In genomic region chr4:78057600-78058560, GRCh38 we compare ENCODE assay signal across 8 cellular contexts. TPM values are rescaled to one million over a fixed set of nuclear protein-coding genes. Genes with fewer than 3 reads are reported as not detected.
DNase-seq lines count a peak whose midpoint lies in the region; ATAC-seq, FAIRE-seq and TF ChIP-seq lines count a peak whose summit lies in the region.

No MANE protein-coding gene starts in this region.

- H3K27me3 ChIP-seq in left lung = peaks cover 0 to 84% of the 10 kb centered on the region in 2 donors

- peak overlapping the region in 1 of 2 donors; percentile 65 for H3K27ac ChIP-seq in left lung

- H3K36me3 ChIP-seq in left lung = no peaks in the 10 kb centered on the region

- FAIRE-seq in RCC 7860 (lab: Jason Lieb, UNC) = no peak

- peak overlapping the region; percentile 45 to 58 for H3K4me3 ChIP-seq in left lung

- peaks cover 3 to 29% of the 10 kb centered on the region in 2 donors for H3K4me1 ChIP-seq in left lung

- H3K36me3 Mint-ChIP-seq in dendritic cell treated with granulocyte-macrophage colony-stimulating factor and Interleukin-4, amounts not matched to agents 40 ng/mL and 50 ng/mL, for 4 days (ENCODE audit: low read depth) = no peaks in the 10 kb centered on the region

- ATAC-seq in HG02885 (IDR thresholded peaks at IDR 0.05; ENCODE audit: poor library complexity, unreplicated experiment) = peak; percentile 28
- ATAC-seq in left lung = peak; percentile 54

- no peak for TF ChIP-seq CTCF in left lung (IDR thresholded peaks at IDR 0.05)

- DNase-seq in ELR (ENCODE audit: low read depth) (peak; percentile 43), SW480 (ENCODE audit: low spot score) (peak; percentile 66), left lung (peak; percentile 51 to 83), RCC 7860 (ENCODE audit: low spot score) (no peak), HCEC 1CT (no peak)
- DNase-seq in stimulated activated CD4-positive, alpha-beta T cell treated with anti-CD3 and anti-CD28 coated beads, Interleukin-4, amount 100 ng/mL, for 4 hours = peak; percentile 13 to 21

- H3K4me1 Mint-ChIP-seq in dendritic cell treated with granulocyte-macrophage colony-stimulating factor and Interleukin-4, amounts not matched to agents 40 ng/mL and 50 ng/mL, for 4 days (ENCODE audit: low read depth) = peaks cover 27% of the 10 kb centered on the region

- peak overlapping the region; percentile 69 for H3K4me3 Mint-ChIP-seq in dendritic cell treated with granulocyte-macrophage colony-stimulating factor and Interleukin-4, amounts not matched to agents 40 ng/mL and 50 ng/mL, for 4 days

- no peaks in the 10 kb centered on the region for H3K9me3 Mint-ChIP-seq in dendritic cell treated with granulocyte-macrophage colony-stimulating factor and Interleukin-4, amounts not matched to agents 40 ng/mL and 50 ng/mL, for 4 days

- H3K9me3 ChIP-seq in left lung = no peaks in the 10 kb centered on the region

- intact Hi-C loops in dendritic cell treated with granulocyte-macrophage colony-stimulating factor and Interleukin-4, amounts not matched to agents 40 ng/mL and 50 ng/mL, for 4 days (cut with micrococcal nuclease) = no loop called here
- intact Hi-C loops in left lung (cut with DNase I) = no loop called here

- no peak overlapping the region for H3K27ac Mint-ChIP-seq in dendritic cell treated with granulocyte-macrophage colony-stimulating factor and Interleukin-4, amounts not matched to agents 40 ng/mL and 50 ng/mL, for 4 days

- H3K27me3 Mint-ChIP-seq in dendritic cell treated with granulocyte-macrophage colony-stimulating factor and Interleukin-4, amounts not matched to agents 40 ng/mL and 50 ng/mL, for 4 days = peaks cover 74% of the 10 kb centered on the region

RNA-seq across cellular contexts. Expression of gene FRAS1, which starts 0.8 kb away (rescaled TPM):
- 10 to 100 TPM; 15.3 to 17.9 TPM for total RNA-seq in left lung

Comparison
In these comparisons a context has a peak if more than half of its experiments do, and no peak if none do; other contexts are left out.
1. DNase-seq: peak in ELR (single experiment), SW480 (single experiment), left lung (2 of 2) and stimulated activated CD4-positive, alpha-beta T cell treated with anti-CD3 and anti-CD28 coated beads, Interleukin-4, amount 100 ng/mL, for 4 hours (2 of 2); none in RCC 7860 (single experiment) and HCEC 1CT (single experiment).